8 cellular contexts compared by ENCODE assay signal in the genomic region with DNA sequence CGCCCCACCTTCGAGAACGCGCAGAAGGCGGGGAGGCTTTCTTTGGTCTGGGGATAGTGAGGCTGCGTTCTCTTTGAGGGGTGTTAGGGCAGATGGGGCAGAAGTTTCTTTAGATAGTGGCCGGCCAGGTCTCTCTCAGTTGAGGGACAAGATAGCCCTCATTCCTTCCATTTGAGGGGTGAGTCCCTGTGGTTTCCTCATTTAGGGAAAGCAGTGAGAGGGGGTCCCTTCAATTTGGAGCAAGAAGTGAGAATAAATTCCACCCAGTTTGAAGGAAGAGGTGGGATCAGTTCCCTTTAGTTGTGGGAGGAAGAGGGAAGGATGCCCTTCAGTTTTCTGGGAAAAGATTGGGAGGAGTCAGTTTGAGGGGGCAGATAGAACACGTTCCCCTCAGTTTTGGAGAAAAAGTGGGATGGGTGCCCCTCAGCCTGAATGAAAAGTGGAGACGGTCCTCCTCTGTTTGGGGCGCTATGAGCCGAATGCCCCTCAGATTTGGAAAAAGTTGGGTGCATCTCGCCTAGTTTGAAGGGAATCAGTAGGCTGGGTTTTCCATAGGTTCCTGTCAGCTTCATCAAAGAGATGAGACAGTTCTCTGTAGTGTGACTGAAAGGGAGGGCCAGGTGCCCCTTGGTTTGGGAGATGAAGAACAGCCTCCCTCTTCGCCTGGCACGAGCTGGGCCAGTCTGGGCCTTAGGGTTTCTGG. TPM values are rescaled to one million over a fixed set of nuclear protein-coding genes. Genes with fewer than 3 reads are reported as not detected.
DNase-seq lines count a peak whose midpoint lies in the region; ATAC-seq and TF ChIP-seq lines count a peak whose summit lies in the region.

No MANE protein-coding gene starts in this region.

- H3K4me1 ChIP-seq in DND-41 (ENCODE audit: insufficient read depth, low read length) = peaks cover 58% of the 10 kb centered on the region
- peaks cover 35% of the 10 kb centered on the region for H3K4me1 ChIP-seq in NT2/D1 (ENCODE audit: insufficient read depth, insufficient read length)
- no peaks in the 10 kb centered on the region for H3K4me1 ChIP-seq in endocrine pancreas (ENCODE audit: control insufficient read depth, insufficient read depth, low read length)
- peaks cover 56% of the 10 kb centered on the region for H3K4me1 ChIP-seq in osteoblast (ENCODE audit: insufficient read depth, low read length)

- H3K9me3 ChIP-seq in DND-41 (ENCODE audit: insufficient read depth, low read length, severe bottlenecking) (no peaks in the 10 kb centered on the region), NT2/D1 (ENCODE audit: insufficient read depth, low read length) (no peaks in the 10 kb centered on the region), endocrine pancreas (ENCODE audit: control insufficient read depth, low read length) (no peaks in the 10 kb centered on the region), osteoblast (ENCODE audit: low read depth, low read length) (no peaks in the 10 kb centered on the region)

- H3K4me2 ChIP-seq in DND-41 (ENCODE audit: insufficient read depth, low read length) = peak overlapping the region; percentile 69
- peak overlapping the region; percentile 84 for H3K4me2 ChIP-seq in osteoblast (ENCODE audit: insufficient read depth, low read length)

- ATAC-seq in DND-41 (ENCODE audit: insufficient read depth, low read depth) (no peak), esophagus mucosa (no peak), HG03045 (IDR thresholded peaks at IDR 0.05; ENCODE audit: unreplicated experiment) (no peak)

- H4K20me1 ChIP-seq in DND-41 (ENCODE audit: insufficient read depth, low read length) (peaks cover 14% of the 10 kb centered on the region), osteoblast (ENCODE audit: insufficient read depth, low read length) (peaks cover 2% of the 10 kb centered on the region)

- H3K9ac ChIP-seq in DND-41 (ENCODE audit: low read depth, low read length) (peak overlapping the region; percentile 71), NT2/D1 (ENCODE audit: insufficient read length, low read depth) (peak overlapping the region; percentile 82), endocrine pancreas (ENCODE audit: control insufficient read depth, insufficient read depth, low read length) (no peak overlapping the region)

- peak overlapping the region; percentile 76 for H2AFZ ChIP-seq in DND-41 (ENCODE audit: low read depth, low read length)
- H2AFZ ChIP-seq in osteoblast (ENCODE audit: low read length) = peak overlapping the region; percentile 57

- H3K36me3 ChIP-seq in DND-41 (ENCODE audit: insufficient read depth, low read length) = no peaks in the 10 kb centered on the region
- H3K36me3 ChIP-seq in NT2/D1 (ENCODE audit: insufficient read depth, insufficient read length, low read length) = peaks cover 3% of the 10 kb centered on the region
- no peaks in the 10 kb centered on the region for H3K36me3 ChIP-seq in endocrine pancreas (ENCODE audit: control insufficient read depth, insufficient read depth, low read length)
- H3K36me3 ChIP-seq in osteoblast (ENCODE audit: insufficient read depth, low read length) = no peaks in the 10 kb centered on the region

- peak overlapping the region; percentile 41; the same call in 1 of the 2 replicates for H3K27ac ChIP-seq in DND-41 (ENCODE audit: low read length)
- H3K27ac ChIP-seq in osteoblast (ENCODE audit: low read depth, low read length) = peak overlapping the region; percentile 42

- peak overlapping the region; percentile 49 to 79; a peak in 3 of 4 replicates for H3K4me3 ChIP-seq in DND-41 (ENCODE audit: low read depth in 1 of 2, low read length in 2 of 2)
- H3K4me3 ChIP-seq in NT2/D1 (ENCODE audit: insufficient read length, low read depth) = peak overlapping the region; percentile 68
- peak overlapping the region; percentile 19 for H3K4me3 ChIP-seq in endocrine pancreas (ENCODE audit: control insufficient read depth, insufficient read depth, low read length)
- peak overlapping the region; percentile 94 for H3K4me3 ChIP-seq in osteoblast (ENCODE audit: insufficient read depth, low read length)

- no peak for TF ChIP-seq CTCF in DND-41 (IDR thresholded peaks at IDR 0.05; ENCODE audit: borderline replicate concordance, extremely low read depth, low read length, poor library complexity, severe bottlenecking)
- TF ChIP-seq CTCF in osteoblast (IDR thresholded peaks at IDR 0.05; ENCODE audit: extremely low read depth, low read depth, low read length) = no peak

- H3K27me3 ChIP-seq in DND-41 (ENCODE audit: insufficient read depth, low read length, poor library complexity) (peaks cover 26% of the 10 kb centered on the region), NT2/D1 (ENCODE audit: insufficient read depth, insufficient read length) (peaks cover 36% of the 10 kb centered on the region), endocrine pancreas (ENCODE audit: control insufficient read depth, insufficient read depth, low read length) (no peaks in the 10 kb centered on the region), osteoblast (ENCODE audit: insufficient read depth, low read length) (no peaks in the 10 kb centered on the region)

- DNase-seq in DND-41 (peak; percentile 30), NT2/D1 (ENCODE audit: low read depth, low spot score) (no peak), osteoblast (ENCODE audit: insufficient read length, low spot score, missing footprints) (peak; percentile 75), NCI-H524 (lab: John Stamatoyannopoulos, UW) (no peak), NCI-H510A treated with DMSO at 0.1 percent for 48 hours (lab: John Stamatoyannopoulos, UW) (no peak)

- H3K79me2 ChIP-seq in DND-41 (ENCODE audit: insufficient read depth, low read length) (0 out of 2 replicates have a peak, but pooled peaks cover 4% of the 10 kb centered on the region), osteoblast (ENCODE audit: insufficient read depth, low read length) (peaks cover 34% of the 10 kb centered on the region)

RNA-seq across cellular contexts. Expression of a gene that starts 0.6 kb away (rescaled TPM):
- total RNA-seq in osteoblast (27.4 and 28.2 TPM in 2 replicates), esophagus mucosa (7.4 TPM)

RNA-seq across cellular contexts. Expression of a gene that starts 0.9 kb away (rescaled TPM):
- total RNA-seq in osteoblast (2.9 and 3.6 TPM in 2 replicates), esophagus mucosa (0.08 TPM)

RNA-seq across cellular contexts. Expression of a gene that starts 20.9 kb away (rescaled TPM):
- total RNA-seq in osteoblast (22.4 and 25.3 TPM in 2 replicates), esophagus mucosa (25.3 TPM)

RNA-seq across cellular contexts. Expression of a gene that starts 31.5 kb away (rescaled TPM):
- total RNA-seq in osteoblast (31.8 and 41.6 TPM in 2 replicates), esophagus mucosa (4.9 TPM)

RNA-seq across cellular contexts. Expression of a gene that starts 48.9 kb away (rescaled TPM):
- 0.29 and 0.36 TPM in 2 replicates for total RNA-seq in osteoblast
- total RNA-seq in esophagus mucosa = 26.3 TPM

Comparison
In these comparisons a context has a peak if more than half of its experiments do, and no peak if none do; other contexts are left out.
1. DNase-seq: peak in DND-41 (single experiment) and osteoblast (single experiment); none in NT2/D1 (single experiment), NCI-H524 (0 of 2) and NCI-H510A treated with DMSO at 0.1 percent for 48 hours (single experiment).
2. H3K4me3 ChIP-seq: peak in every context shown above with its lines; median percentile 94 in osteoblast; 68 in NT2/D1; 64 in DND-41; 19 in endocrine pancreas.